ENCODE assay signal across 2 cellular contexts in genomic region chr6:43669922-43670622, GRCh38.
TF ChIP-seq lines count a peak whose summit lies in the region.

No MANE protein-coding gene starts in this region.

TF ChIP-seq in GM23338, 12 proteins besides CTCF, POLR2A, EP300 and RAD21:
- no peak for TF ChIP-seq JUNB (IDR thresholded peaks at IDR 0.05; ENCODE audit: unreplicated experiment)

TF ChIP-seq in H1, 55 proteins besides CTCF, POLR2A, EP300 and RAD21:
- TF ChIP-seq, protein P1, sequence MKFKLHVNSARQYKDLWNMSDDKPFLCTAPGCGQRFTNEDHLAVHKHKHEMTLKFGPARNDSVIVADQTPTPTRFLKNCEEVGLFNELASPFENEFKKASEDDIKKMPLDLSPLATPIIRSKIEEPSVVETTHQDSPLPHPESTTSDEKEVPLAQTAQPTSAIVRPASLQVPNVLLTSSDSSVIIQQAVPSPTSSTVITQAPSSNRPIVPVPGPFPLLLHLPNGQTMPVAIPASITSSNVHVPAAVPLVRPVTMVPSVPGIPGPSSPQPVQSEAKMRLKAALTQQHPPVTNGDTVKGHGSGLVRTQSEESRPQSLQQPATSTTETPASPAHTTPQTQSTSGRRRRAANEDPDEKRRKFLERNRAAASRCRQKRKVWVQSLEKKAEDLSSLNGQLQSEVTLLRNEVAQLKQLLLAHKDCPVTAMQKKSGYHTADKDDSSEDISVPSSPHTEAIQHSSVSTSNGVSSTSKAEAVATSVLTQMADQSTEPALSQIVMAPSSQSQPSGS (IDR thresholded peaks at IDR 0.05; ENCODE audit: low read length), result no peak
- TF ChIP-seq CHD1 (IDR thresholded peaks at IDR 0.05; ENCODE audit: low read depth, low read length), result no peak
- no peak; the same call in 1 of the 2 replicates for TF ChIP-seq POLR2AphosphoS5 (IDR thresholded peaks at IDR 0.05; ENCODE audit: low read depth, low read length)
- TF ChIP-seq RBBP5 (IDR thresholded peaks at IDR 0.05; ENCODE audit: borderline replicate concordance, low read depth, low read length), result no peak
- no peak for TF ChIP-seq PHF8 (conservative IDR thresholded peaks at IDR 0.05; ENCODE audit: low read depth, low read length)
- no peak for TF ChIP-seq CHD2 (IDR thresholded peaks at IDR 0.05; ENCODE audit: low read length)
- TF ChIP-seq, protein P2, sequence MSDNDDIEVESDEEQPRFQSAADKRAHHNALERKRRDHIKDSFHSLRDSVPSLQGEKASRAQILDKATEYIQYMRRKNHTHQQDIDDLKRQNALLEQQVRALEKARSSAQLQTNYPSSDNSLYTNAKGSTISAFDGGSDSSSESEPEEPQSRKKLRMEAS (IDR thresholded peaks at IDR 0.05), result no peak
- no peak for TF ChIP-seq RFX5 (IDR thresholded peaks at IDR 0.05; ENCODE audit: borderline replicate concordance, low read depth, low read length)
- no peak for TF ChIP-seq TCF12 (IDR thresholded peaks at IDR 0.05; ENCODE audit: low read depth, low read length)
- TF ChIP-seq GABPA (IDR thresholded peaks at IDR 0.05; ENCODE audit: borderline replicate concordance, insufficient read depth, low read length), result no peak
- TF ChIP-seq RNF2 (IDR thresholded peaks at IDR 0.05; ENCODE audit: borderline replicate concordance, low read depth, low read length, missing control alignments, poor library complexity, severe bottlenecking), result no peak
